1 cellular context compared by ENCODE assay signal in genomic region chr12:50185975-50186663, GRCh38.
TF ChIP-seq lines count a peak whose summit lies in the region.

No MANE protein-coding gene starts in this region.

TF ChIP-seq in GM12878, 131 proteins besides CTCF, POLR2A, EP300 and RAD21:
- TF ChIP-seq ZNF592 (IDR thresholded peaks at IDR 0.05) (peak; percentile 82; the same call in 1 of the 2 replicates), POLR2AphosphoS2 (IDR thresholded peaks at IDR 0.05; ENCODE audit: low read depth, low read length) (no peak), BRCA1 (IDR thresholded peaks at IDR 0.05; ENCODE audit: low read depth, low read length) (no peak), ZNF687 (IDR thresholded peaks at IDR 0.05) (peak; percentile 60; the same call in 1 of the 2 replicates)
